ENCODE assay signal across 21 cellular contexts in genomic region chr17:48912476-48912875, GRCh38. TPM values are rescaled to one million over a fixed set of nuclear protein-coding genes. Genes with fewer than 3 reads are reported as not detected.
DNase-seq lines count a peak whose midpoint lies in the region; ATAC-seq, FAIRE-seq and TF ChIP-seq lines count a peak whose summit lies in the region.
"Had no signal": no experiment of that assay in that cellular context is flagged by ENCODE, and none has a peak within 500 bp of the region (broad histone marks: within the 10 kb centered on the region; RNA-seq: fewer than 3 reads in every experiment).

No MANE protein-coding gene starts in this region.

- DNase-seq in activated T-cell treated with anti-CD3 and anti-CD28 coated beads, Interleukin-2, amount 50 U/mL, for 72 hours, result no peak
- no peak for DNase-seq in activated T-cell treated with anti-CD3 and anti-CD28 coated beads for 4 hours
- no peak for DNase-seq in epithelial cell of prostate (ENCODE audit: low read depth, low spot score)
- DNase-seq in stimulated activated naive B cell treated with anti-CD40 and anti-IgM and Interleukin-4, amounts not matched to agents 10 μg/mL and 1 μg/mL and 100 μg/mL, for 72 hours, result no peak
- DNase-seq in H54 (ENCODE audit: insufficient read length, low spot score), result no peak
- no peak for DNase-seq in RPMI8226
- no peak for DNase-seq in AG08395 (ENCODE audit: low spot score)
- DNase-seq: activated CD4-positive, alpha-beta T cell treated with anti-CD3 and anti-CD28 coated beads for 1 hour; GOT3; hippocampal formation; MM.1S; NCI-H1694 treated with DMSO at 0.1 percent for 48 hours; NCI-H446 treated with DMSO at 0.1 percent for 48 hours; T-helper 9 cell had no signal

- peak overlapping the region; percentile 92 for H3K4me3 ChIP-seq in Loucy (ENCODE audit: low read length, poor library complexity, severe bottlenecking)
- H3K4me3 ChIP-seq: ascending aorta, right atrium auricular region, vagina had no signal

- no peaks in the 10 kb centered on the region for H3K27me3 ChIP-seq in Loucy (ENCODE audit: insufficient read depth, low read length, poor library complexity, severe bottlenecking)
- H3K27me3 ChIP-seq: ascending aorta, right atrium auricular region, vagina had no signal

- peaks cover 83% of the 10 kb centered on the region for H3K79me2 ChIP-seq in Loucy (ENCODE audit: insufficient read depth, low read length)

- H3K9ac ChIP-seq in Loucy (ENCODE audit: low read depth, low read length, poor library complexity, severe bottlenecking), result no peak overlapping the region

- no peaks in the 10 kb centered on the region for H3K9me3 ChIP-seq in Loucy (ENCODE audit: insufficient read depth, low read depth, low read length)
- H3K9me3 ChIP-seq: ascending aorta, right atrium auricular region, vagina had no signal

- TF ChIP-seq CTCF in Loucy (conservative IDR thresholded peaks at IDR 0.05; ENCODE audit: low read length), result no peak

- peaks cover 52% of the 10 kb centered on the region for H3K4me1 ChIP-seq in Loucy (ENCODE audit: insufficient read depth, low read length, poor library complexity, severe bottlenecking)

- FAIRE-seq in H54 (lab: Jason Lieb, UNC), result no peak
- FAIRE-seq: endometrium had no signal

- H2AFZ ChIP-seq in Loucy (ENCODE audit: low read length), result no peak overlapping the region

- H3K27ac ChIP-seq in epithelial cell of prostate, result peak overlapping the region; percentile 95
- H3K27ac ChIP-seq: ascending aorta, right atrium auricular region, vagina had no signal

- H3K27ac Mint-ChIP-seq in activated T-cell treated with anti-CD3 and anti-CD28 coated beads, Interleukin-2, amount 50 U/mL, for 72 hours, result peak overlapping the region; percentile 99
- H3K27ac Mint-ChIP-seq in stimulated activated naive B cell treated with anti-CD40 and anti-IgM and Interleukin-4, amounts not matched to agents 10 μg/mL and 1 μg/mL and 100 μg/mL, for 72 hours, result peak overlapping the region; percentile 79

- peak overlapping the region; percentile 95 to 99 for H3K4me3 Mint-ChIP-seq in activated T-cell treated with anti-CD3 and anti-CD28 coated beads, Interleukin-2, amount 50 U/mL, for 72 hours
- peak overlapping the region; percentile 4 to 25 for H3K4me3 Mint-ChIP-seq in stimulated activated naive B cell treated with anti-CD40 and anti-IgM and Interleukin-4, amounts not matched to agents 10 μg/mL and 1 μg/mL and 100 μg/mL, for 72 hours

- H4K20me1 ChIP-seq in Loucy (ENCODE audit: insufficient read depth, low read length, poor library complexity, severe bottlenecking), result peaks cover 70% of the 10 kb centered on the region

- peaks cover 89% of the 10 kb centered on the region for H3K4me1 Mint-ChIP-seq in activated T-cell treated with anti-CD3 and anti-CD28 coated beads, Interleukin-2, amount 50 U/mL, for 72 hours (ENCODE audit: low read depth)
- H3K4me1 Mint-ChIP-seq in stimulated activated naive B cell treated with anti-CD40 and anti-IgM and Interleukin-4, amounts not matched to agents 10 μg/mL and 1 μg/mL and 100 μg/mL, for 72 hours, result peaks cover 53 to 84% of the 10 kb centered on the region in 2 donors

- no peaks in the 10 kb centered on the region for H3K9me3 Mint-ChIP-seq in activated T-cell treated with anti-CD3 and anti-CD28 coated beads, Interleukin-2, amount 50 U/mL, for 72 hours
- H3K9me3 Mint-ChIP-seq in stimulated activated naive B cell treated with anti-CD40 and anti-IgM and Interleukin-4, amounts not matched to agents 10 μg/mL and 1 μg/mL and 100 μg/mL, for 72 hours, result peaks cover 3 to 8% of the 10 kb centered on the region in 2 donors

- ATAC-seq in activated T-cell treated with anti-CD3 and anti-CD28 coated beads, Interleukin-2, amount 50 U/mL, for 72 hours (replicated peaks in 1 of 2), result no peak
- ATAC-seq in stimulated activated naive B cell treated with anti-CD40 and anti-IgM and Interleukin-4, amounts not matched to agents 10 μg/mL and 1 μg/mL and 100 μg/mL, for 72 hours (replicated peaks), result no peak

- H3K4me2 ChIP-seq in Loucy (ENCODE audit: low read depth, low read length, poor library complexity, severe bottlenecking), result peak overlapping the region; percentile 98

- no peaks in the 10 kb centered on the region for H3F3A ChIP-seq in Loucy (ENCODE audit: low read depth)

- H3K36me3 ChIP-seq in Loucy (ENCODE audit: insufficient read depth, low read length), result peaks cover 45% of the 10 kb centered on the region; the same call in 1 of the 2 replicates

- H3K36me3 Mint-ChIP-seq in activated T-cell treated with anti-CD3 and anti-CD28 coated beads, Interleukin-2, amount 50 U/mL, for 72 hours (ENCODE audit: insufficient read depth in 2 of 2), result peaks cover 40 to 59% of the 10 kb centered on the region in 2 donors
- H3K36me3 Mint-ChIP-seq in stimulated activated naive B cell treated with anti-CD40 and anti-IgM and Interleukin-4, amounts not matched to agents 10 μg/mL and 1 μg/mL and 100 μg/mL, for 72 hours, result peaks cover 57 to 64% of the 10 kb centered on the region in 2 donors

- no peak for TF ChIP-seq POLR2A in H54 (IDR thresholded peaks at IDR 0.05; ENCODE audit: low read depth, low read length)

- no peaks in the 10 kb centered on the region for H3K9me2 ChIP-seq in Loucy (replicated peaks; ENCODE audit: low read depth, low read length)

- no peaks in the 10 kb centered on the region for H3K27me3 Mint-ChIP-seq in activated T-cell treated with anti-CD3 and anti-CD28 coated beads, Interleukin-2, amount 50 U/mL, for 72 hours (ENCODE audit: low read depth)
- no peaks in the 10 kb centered on the region for H3K27me3 Mint-ChIP-seq in stimulated activated naive B cell treated with anti-CD40 and anti-IgM and Interleukin-4, amounts not matched to agents 10 μg/mL and 1 μg/mL and 100 μg/mL, for 72 hours

RNA-seq across cellular contexts. Expression of gene UBE2Z, which starts 4.3 kb away (rescaled TPM):
- total RNA-seq in activated T-cell treated with anti-CD3 and anti-CD28 coated beads, Interleukin-2, amount 50 U/mL, for 72 hours, result 100 to 1,000 TPM; 133 to 191 TPM

RNA-seq across cellular contexts. Expression of gene ATP5MC1, which starts 19.9 kb away (rescaled TPM):
- total RNA-seq in activated T-cell treated with anti-CD3 and anti-CD28 coated beads, Interleukin-2, amount 50 U/mL, for 72 hours, result 10 to 100 TPM; 45.9 to 52.9 TPM

RNA-seq across cellular contexts. Expression of gene SNF8, which starts 32.2 kb away (rescaled TPM):
- 10 to 100 TPM; 54.7 to 54.8 TPM for total RNA-seq in activated T-cell treated with anti-CD3 and anti-CD28 coated beads, Interleukin-2, amount 50 U/mL, for 72 hours

RNA-seq across cellular contexts. Expression of gene GIP, which starts 55.9 kb away (rescaled TPM):
- not detected for total RNA-seq in activated T-cell treated with anti-CD3 and anti-CD28 coated beads, Interleukin-2, amount 50 U/mL, for 72 hours
- total RNA-seq: ascending aorta, fibroblast of villous mesenchyme, kidney epithelial cell, right atrium auricular region, vagina had no signal
